In genomic region chr11:8263109-8263768, GRCh38 we compare ENCODE assay signal across 8 cellular contexts. TPM values are rescaled to one million over a fixed set of nuclear protein-coding genes. Genes with fewer than 3 reads are reported as not detected.
DNase-seq lines count a peak whose midpoint lies in the region; ATAC-seq and TF ChIP-seq lines count a peak whose summit lies in the region.

No MANE protein-coding gene starts in this region.

- ATAC-seq in CD8-positive, alpha-beta T cell, result no peak
- peak; percentile 3 for ATAC-seq in HG02798 (IDR thresholded peaks at IDR 0.05; ENCODE audit: poor library complexity, unreplicated experiment)
- peak; percentile 34 to 43 for ATAC-seq in activated T-cell treated with anti-CD3 and anti-CD28 coated beads, Interleukin-2, amount 50 U/mL, for 72 hours (replicated peaks in 1 of 2)
- ATAC-seq in stimulated activated memory B cell treated with anti-CD40 and anti-IgM and Interleukin-4, amounts not matched to agents 10 μg/mL and 1 μg/mL and 100 μg/mL, for 72 hours, result peak; percentile 29

- intact Hi-C loops in CD8-positive, alpha-beta T cell (cut with DNase I, micrococcal nuclease), result loop anchor here (1.0 to 10.0 kb wide), 2 partner anchors 38 to 258 kb away; no protein-coding TSS in a partner anchor

- no peak overlapping the region for H3K27ac Mint-ChIP-seq in CD8-positive, alpha-beta T cell
- H3K27ac Mint-ChIP-seq in activated T-cell treated with anti-CD3 and anti-CD28 coated beads, Interleukin-2, amount 50 U/mL, for 72 hours, result no peak overlapping the region
- H3K27ac Mint-ChIP-seq in stimulated activated memory B cell treated with anti-CD40 and anti-IgM and Interleukin-4, amounts not matched to agents 10 μg/mL and 1 μg/mL and 100 μg/mL, for 72 hours, result no peak overlapping the region

- H3K4me1 Mint-ChIP-seq in CD8-positive, alpha-beta T cell (ENCODE audit: low read depth), result peaks cover 17% of the 10 kb centered on the region
- H3K4me1 Mint-ChIP-seq in activated T-cell treated with anti-CD3 and anti-CD28 coated beads, Interleukin-2, amount 50 U/mL, for 72 hours (ENCODE audit: low read depth), result peaks cover 11% of the 10 kb centered on the region
- H3K4me1 Mint-ChIP-seq in stimulated activated memory B cell treated with anti-CD40 and anti-IgM and Interleukin-4, amounts not matched to agents 10 μg/mL and 1 μg/mL and 100 μg/mL, for 72 hours, result peaks cover 25% of the 10 kb centered on the region

- peaks cover 56% of the 10 kb centered on the region for H3K27me3 Mint-ChIP-seq in CD8-positive, alpha-beta T cell (ENCODE audit: low read depth)
- H3K27me3 Mint-ChIP-seq in activated T-cell treated with anti-CD3 and anti-CD28 coated beads, Interleukin-2, amount 50 U/mL, for 72 hours (ENCODE audit: low read depth), result peaks cover 66% of the 10 kb centered on the region
- peaks cover 83% of the 10 kb centered on the region for H3K27me3 Mint-ChIP-seq in stimulated activated memory B cell treated with anti-CD40 and anti-IgM and Interleukin-4, amounts not matched to agents 10 μg/mL and 1 μg/mL and 100 μg/mL, for 72 hours

- POLR2A ChIA-PET in CD8-positive, alpha-beta T cell (lab: Charles Lee), result no interaction called here

- peak overlapping the region; percentile 55 for H3K4me3 ChIP-seq in CD8-positive, alpha-beta T cell (ENCODE audit: low read depth, low read length)
- H3K4me3 ChIP-seq in iPS-18c (ENCODE audit: insufficient read depth, low read depth, low read length), result peak overlapping the region; percentile 53; the same call in 1 of the 2 replicates

- CTCF ChIA-PET in CD8-positive, alpha-beta T cell (lab: Charles Lee), result interaction anchor here (0.9 to 2.4 kb wide), 14 partner anchors 8 to 371 kb away, joined by 3 to 6 read pairs (median 3); no protein-coding TSS in a partner anchor

- no peak for DNase-seq in CD8-positive, alpha-beta T cell
- no peak for DNase-seq in activated T-cell treated with anti-CD3 and anti-CD28 coated beads, Interleukin-2, amount 50 U/mL, for 72 hours
- DNase-seq in SW480 (ENCODE audit: low spot score), result no peak
- DNase-seq in stimulated activated CD4-positive, alpha-beta T cell treated with anti-CD3 and anti-CD28 coated beads, Interleukin-2, amount 100 ng/mL, for 24 hours, result no peak
- DNase-seq in stimulated activated CD4-positive, alpha-beta T cell treated with anti-CD3 and anti-CD28 coated beads, Interleukin-4, amount 100 ng/mL, for 24 hours, result no peak

- no peaks in the 10 kb centered on the region for H3K9me3 Mint-ChIP-seq in CD8-positive, alpha-beta T cell
- H3K9me3 Mint-ChIP-seq in activated T-cell treated with anti-CD3 and anti-CD28 coated beads, Interleukin-2, amount 50 U/mL, for 72 hours, result no peaks in the 10 kb centered on the region
- no peaks in the 10 kb centered on the region for H3K9me3 Mint-ChIP-seq in stimulated activated memory B cell treated with anti-CD40 and anti-IgM and Interleukin-4, amounts not matched to agents 10 μg/mL and 1 μg/mL and 100 μg/mL, for 72 hours

- TF ChIP-seq CTCF in CD8-positive, alpha-beta T cell (IDR thresholded peaks at IDR 0.05), result no peak

- H3K9me3 ChIP-seq in CD8-positive, alpha-beta T cell (ENCODE audit: low read length), result no peaks in the 10 kb centered on the region
- no peaks in the 10 kb centered on the region for H3K9me3 ChIP-seq in iPS-18c (ENCODE audit: control insufficient read depth, insufficient read depth, low read length)

- no peaks in the 10 kb centered on the region for H3K36me3 Mint-ChIP-seq in CD8-positive, alpha-beta T cell
- H3K36me3 Mint-ChIP-seq in activated T-cell treated with anti-CD3 and anti-CD28 coated beads, Interleukin-2, amount 50 U/mL, for 72 hours (ENCODE audit: insufficient read depth in 2 of 2), result no peaks in the 10 kb centered on the region
- H3K36me3 Mint-ChIP-seq in stimulated activated memory B cell treated with anti-CD40 and anti-IgM and Interleukin-4, amounts not matched to agents 10 μg/mL and 1 μg/mL and 100 μg/mL, for 72 hours, result no peaks in the 10 kb centered on the region

- peaks cover 11% of the 10 kb centered on the region for H3K4me1 ChIP-seq in CD8-positive, alpha-beta T cell (ENCODE audit: insufficient read depth, low read length)

- H3K4me3 Mint-ChIP-seq in CD8-positive, alpha-beta T cell, result peak overlapping the region; percentile 63
- peak overlapping the region; percentile 75 to 77 for H3K4me3 Mint-ChIP-seq in activated T-cell treated with anti-CD3 and anti-CD28 coated beads, Interleukin-2, amount 50 U/mL, for 72 hours
- H3K4me3 Mint-ChIP-seq in stimulated activated memory B cell treated with anti-CD40 and anti-IgM and Interleukin-4, amounts not matched to agents 10 μg/mL and 1 μg/mL and 100 μg/mL, for 72 hours, result peak overlapping the region; percentile 54

- no peaks in the 10 kb centered on the region for H3K36me3 ChIP-seq in CD8-positive, alpha-beta T cell (ENCODE audit: insufficient read depth, low read length)

- H3K27me3 ChIP-seq in CD8-positive, alpha-beta T cell (ENCODE audit: insufficient read depth, low read length), result peaks cover 11% of the 10 kb centered on the region

- H3K27ac ChIP-seq in CD8-positive, alpha-beta T cell (ENCODE audit: low read depth, low read length), result no peak overlapping the region

RNA-seq across cellular contexts. Expression of gene LMO1, which starts 0.4 kb away (rescaled TPM):
- total RNA-seq in CD8-positive, alpha-beta T cell, result not detected
- total RNA-seq in activated T-cell treated with anti-CD3 and anti-CD28 coated beads, Interleukin-2, amount 50 U/mL, for 72 hours, result under 1 TPM in 1 of 2 donors, not detected in 1; 0.32 TPM
